In the genomic region with DNA sequence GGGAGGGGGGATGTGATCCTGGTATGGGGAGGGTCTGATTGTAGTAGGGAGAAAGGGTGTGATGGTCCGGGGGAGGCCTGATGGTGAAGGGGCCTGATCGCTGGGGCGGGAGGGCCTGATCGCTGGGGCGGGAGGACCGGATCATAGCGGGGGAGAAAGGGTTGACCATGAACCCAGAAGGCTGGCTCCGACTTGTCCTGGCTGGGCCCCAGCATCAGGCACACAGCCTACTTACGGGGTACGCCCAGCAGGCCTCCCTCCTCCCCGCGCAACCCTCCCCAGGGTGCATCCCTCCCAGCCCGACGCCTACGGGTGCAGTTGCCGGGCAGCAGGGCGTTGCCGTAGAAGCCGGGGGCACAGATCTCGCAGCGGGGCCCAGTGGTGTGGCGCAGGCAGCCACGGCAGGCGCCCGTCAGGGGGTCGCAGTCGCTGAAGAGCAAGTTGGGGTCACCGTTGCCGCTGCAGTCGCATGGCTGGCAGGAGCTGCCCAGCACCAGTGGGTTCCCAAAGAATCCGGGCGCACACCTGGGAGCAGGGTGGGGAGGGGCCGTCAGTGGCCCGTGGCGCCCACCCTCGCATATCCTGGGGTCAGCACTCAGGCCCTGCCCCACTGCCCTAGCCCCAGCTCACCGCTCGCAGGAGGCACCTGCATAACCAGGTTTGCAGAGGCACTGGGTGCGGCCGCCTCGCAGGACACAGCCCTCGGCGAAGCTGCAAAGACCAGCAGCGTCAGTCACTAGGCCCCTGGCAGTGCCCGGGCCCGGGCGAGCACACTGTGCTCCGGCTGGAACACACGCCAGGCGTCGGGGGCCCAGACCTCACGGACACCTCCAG, we compare ENCODE assay signal across 20 cellular contexts.
"Had no signal": no experiment of that assay in that cellular context is flagged by ENCODE, and none has a peak within 500 bp of the region (broad histone marks: within the 10 kb centered on the region; RNA-seq: fewer than 3 reads in every experiment).

No MANE protein-coding gene starts in this region.

- H3K9me3 ChIP-seq: SK-N-SH had no signal

- H3K9ac ChIP-seq: SK-N-SH had no signal

- DNase-seq: Karpas-422; KG1; NCI-H1092; NCI-H1105 treated with DMSO at 0.1 percent for 48 hours; NCI-H1417 treated with DMSO at 0.1 percent for 48 hours; NCI-H146; NCI-H1694 treated with DMSO at 0.1 percent for 48 hours; NCI-H1930; NCI-H2081; NCI-H2107; NCI-H2227 treated with DMSO at 0.1 percent for 48 hours; NCI-H524 treated with DMSO at 0.1 percent for 48 hours; NCI-H69; NCI-H774; NK-92 treated with Interleukin-12 subunit alpha and Interleukin-12 subunit beta, amount 100 ng/mL, for 24 hours; PC-3; SHP77; SK-N-SH; SW 1271; T-cell had no signal

- ATAC-seq: T-cell had no signal

- H3K4me2 ChIP-seq: SK-N-SH had no signal
